In genomic region chr6:26055670-26056582, GRCh38 we compare ENCODE assay signal across 8 cellular contexts. TPM values are rescaled to one million over a fixed set of nuclear protein-coding genes. Genes with fewer than 3 reads are reported as not detected.
DNase-seq lines count a peak whose midpoint lies in the region; ATAC-seq and TF ChIP-seq lines count a peak whose summit lies in the region.

No MANE protein-coding gene starts in this region.

- no peak for TF ChIP-seq CTCF in AG04450 (IDR thresholded peaks at IDR 0.05; ENCODE audit: low read depth, low read length)
- TF ChIP-seq CTCF in WERI-Rb-1 (IDR thresholded peaks at IDR 0.05; ENCODE audit: low read depth, low read length), result no peak
- TF ChIP-seq CTCF in spleen (IDR thresholded peaks at IDR 0.05 in 8 of 11, conservative IDR thresholded peaks at IDR 0.05 in 3 of 11), result peak in 3 of 11 experiments; percentile 4 to 13 (median 12)

- intact Hi-C loops in spleen (cut with DNase I; ENCODE audit: low total_unique reads), result no loop called here

- H3K27me3 ChIP-seq in AG04450 (ENCODE audit: control insufficient read depth, insufficient read depth, low read length), result no peaks in the 10 kb centered on the region
- no peaks in the 10 kb centered on the region for H3K27me3 ChIP-seq in WERI-Rb-1 (ENCODE audit: insufficient read depth, low read depth, severe bottlenecking)
- no peaks in the 10 kb centered on the region for H3K27me3 ChIP-seq in spleen (replicated peaks in 1 of 7)

- H3K36me3 ChIP-seq in WERI-Rb-1 (no peaks in the 10 kb centered on the region), spleen (no peaks in the 10 kb centered on the region)

- DNase-seq in AG04450 (ENCODE audit: low read depth, low spot score), result peak; percentile 61
- peak; percentile 86 for DNase-seq in NCI-H2196 (lab: John Stamatoyannopoulos, UW; ENCODE audit: unreplicated experiment)
- DNase-seq in WERI-Rb-1, result peak; percentile 96
- DNase-seq in caudate nucleus (lab: John Stamatoyannopoulos, UW), result peak in 60 of 61 donors; percentile 11 to 90 (median 74)
- peak; percentile 91 for DNase-seq in inferior parietal cortex (ENCODE audit: extremely low spot score)
- peak; percentile 98 for DNase-seq in spleen

- peak; percentile 97 to 99 (median 99) for TF ChIP-seq POLR2A in spleen (IDR thresholded peaks at IDR 0.05)

- POLR2A ChIA-PET in AG04450 (lab: Yijun Ruan, JAX), result interaction anchor here (0.8 to 2.5 kb wide), 11 partner anchors 10 to 161 kb away, joined by 3 to 31 read pairs (median 9); a partner anchor contains a TSS

- peak overlapping the region; percentile 90 for H3K27ac ChIP-seq in AG04450 (ENCODE audit: low read depth, low read length)
- H3K27ac ChIP-seq in WERI-Rb-1, result peak overlapping the region; percentile 91
- peak overlapping the region; percentile 79 for H3K27ac ChIP-seq in caudate nucleus (ENCODE audit: low read depth, low read length)
- peak overlapping the region; percentile 93 to 100 (median 98) for H3K27ac ChIP-seq in spleen

- CTCF ChIA-PET in AG04450 (lab: Charles Lee), result interaction anchor here (2.3 to 2.9 kb wide), 2 partner anchors 10 to 41 kb away, joined by 10 to 18 read pairs; no protein-coding TSS in a partner anchor

- H3K9me3 ChIP-seq in AG04450 (ENCODE audit: control insufficient read depth, insufficient read depth, low read length), result no peaks in the 10 kb centered on the region
- H3K9me3 ChIP-seq in WERI-Rb-1 (ENCODE audit: severe bottlenecking), result no peaks in the 10 kb centered on the region
- no peaks in the 10 kb centered on the region for H3K9me3 ChIP-seq in spleen

- H3K4me1 ChIP-seq in spleen, result peaks cover 8 to 44% (median 17%) of the 10 kb centered on the region in 6 donors

- peak overlapping the region; percentile 77 for H3K4me3 ChIP-seq in AG04450 (ENCODE audit: low read depth, low read length)
- peak overlapping the region; percentile 76 for H3K4me3 ChIP-seq in WERI-Rb-1 (ENCODE audit: low read depth, low read length)
- peak overlapping the region; percentile 25 to 79 (median 56) for H3K4me3 ChIP-seq in spleen

- peak; percentile 70 for ATAC-seq in GM18873 (IDR thresholded peaks at IDR 0.05; ENCODE audit: low FRiP score, unreplicated experiment)
- ATAC-seq in HG03135 (IDR thresholded peaks at IDR 0.05; ENCODE audit: unreplicated experiment), result peak; percentile 72

- WGBS in spleen, 5 donors, result 0 to 1% (median 0%) methylated on average over 46 to 51 of the region's 51 CpGs

RNA-seq across cellular contexts. Expression of gene HFE, which starts 31.3 kb away (rescaled TPM):
- 19.5 and 21.4 TPM in 2 replicates for polyA plus RNA-seq in AG04450 (2011; rRNA removed)
- 19.7 and 20.1 TPM in 2 replicates for polyA minus RNA-seq in AG04450 (2011; rRNA and poly(A)+ RNA removed)
- 10 to 100 TPM; 12.4 to 30.3 (median 19.0) TPM for total RNA-seq in spleen
- polyA plus RNA-seq in spleen, result 1 to 10 TPM; 2.4 to 3.5 (median 2.8) TPM

Comparison
In these comparisons a context has a peak if more than half of its experiments do, and no peak if none do; other contexts are left out.
1. Peak in every context shown above with its lines: DNase-seq, ATAC-seq, H3K4me3 ChIP-seq and H3K27ac ChIP-seq.